In the genomic region with DNA sequence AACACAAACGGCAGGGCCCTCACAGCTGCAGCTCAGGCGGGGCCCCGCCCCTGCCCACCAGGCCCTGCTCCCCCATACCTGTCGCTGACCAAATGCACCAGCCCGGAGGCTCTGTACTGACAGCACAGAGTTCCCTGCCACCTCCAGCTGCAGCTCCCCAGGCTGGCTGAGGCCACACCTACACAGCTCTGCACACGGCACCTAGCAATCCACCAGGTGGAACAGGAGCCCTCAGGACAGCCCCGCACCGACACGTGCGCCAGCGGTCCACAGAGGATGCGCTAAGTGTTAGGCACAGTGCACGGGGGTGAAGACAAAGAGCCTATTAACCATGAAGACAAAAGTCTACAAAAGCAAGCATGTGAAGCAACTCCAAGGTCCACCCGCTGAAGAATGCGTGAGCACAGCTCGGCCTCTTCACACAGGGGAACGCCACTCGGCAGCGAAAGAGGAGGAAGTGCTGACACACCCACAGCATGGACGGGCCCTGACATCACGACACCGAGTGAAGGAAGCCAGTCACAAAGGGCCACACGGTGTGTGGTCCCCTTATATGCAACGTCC, we compare ENCODE assay signal across 1 cellular context.
A peak's percentile ranks its signal among the peaks of the same experiment; 100 is the strongest.
TF ChIP-seq lines count a peak whose summit lies in the region.

No MANE protein-coding gene starts in this region.

TF ChIP-seq in HepG2, 621 proteins besides CTCF, POLR2A, EP300 and RAD21 (continued from another document and continues in another):
- TF ChIP-seq ZSCAN9 (CRISPR knock-in tag; IDR thresholded peaks at IDR 0.05; ENCODE audit: borderline replicate concordance), result no peak; the same call in 1 of the 2 replicates
- TF ChIP-seq HMG20B (CRISPR knock-in tag; conservative IDR thresholded peaks at IDR 0.05), result no peak
- TF ChIP-seq ZFP36L1 (CRISPR knock-in tag; IDR thresholded peaks at IDR 0.05), result no peak
- TF ChIP-seq HNRNPL (IDR thresholded peaks at IDR 0.05; ENCODE audit: low read depth, low read length), result peak; percentile 65
- TF ChIP-seq TEAD3 (CRISPR knock-in tag; optimal IDR thresholded peaks at IDR 0.05; ENCODE audit: borderline replicate concordance), result peak; percentile 85
- TF ChIP-seq, protein P1, sequence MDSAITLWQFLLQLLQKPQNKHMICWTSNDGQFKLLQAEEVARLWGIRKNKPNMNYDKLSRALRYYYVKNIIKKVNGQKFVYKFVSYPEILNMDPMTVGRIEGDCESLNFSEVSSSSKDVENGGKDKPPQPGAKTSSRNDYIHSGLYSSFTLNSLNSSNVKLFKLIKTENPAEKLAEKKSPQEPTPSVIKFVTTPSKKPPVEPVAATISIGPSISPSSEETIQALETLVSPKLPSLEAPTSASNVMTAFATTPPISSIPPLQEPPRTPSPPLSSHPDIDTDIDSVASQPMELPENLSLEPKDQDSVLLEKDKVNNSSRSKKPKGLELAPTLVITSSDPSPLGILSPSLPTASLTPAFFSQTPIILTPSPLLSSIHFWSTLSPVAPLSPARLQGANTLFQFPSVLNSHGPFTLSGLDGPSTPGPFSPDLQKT (CRISPR knock-in tag; IDR thresholded peaks at IDR 0.05; ENCODE audit: borderline replicate concordance), result no peak
- no peak for TF ChIP-seq ZNF367 (CRISPR knock-in tag; IDR thresholded peaks at IDR 0.05; ENCODE audit: borderline replicate concordance)
- TF ChIP-seq, protein P2, sequence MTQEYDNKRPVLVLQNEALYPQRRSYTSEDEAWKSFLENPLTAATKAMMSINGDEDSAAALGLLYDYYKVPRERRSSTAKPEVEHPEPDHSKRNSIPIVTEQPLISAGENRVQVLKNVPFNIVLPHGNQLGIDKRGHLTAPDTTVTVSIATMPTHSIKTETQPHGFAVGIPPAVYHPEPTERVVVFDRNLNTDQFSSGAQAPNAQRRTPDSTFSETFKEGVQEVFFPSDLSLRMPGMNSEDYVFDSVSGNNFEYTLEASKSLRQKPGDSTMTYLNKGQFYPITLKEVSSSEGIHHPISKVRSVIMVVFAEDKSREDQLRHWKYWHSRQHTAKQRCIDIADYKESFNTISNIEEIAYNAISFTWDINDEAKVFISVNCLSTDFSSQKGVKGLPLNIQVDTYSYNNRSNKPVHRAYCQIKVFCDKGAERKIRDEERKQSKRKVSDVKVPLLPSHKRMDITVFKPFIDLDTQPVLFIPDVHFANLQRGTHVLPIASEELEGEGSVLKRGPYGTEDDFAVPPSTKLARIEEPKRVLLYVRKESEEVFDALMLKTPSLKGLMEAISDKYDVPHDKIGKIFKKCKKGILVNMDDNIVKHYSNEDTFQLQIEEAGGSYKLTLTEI (CRISPR knock-in tag; conservative IDR thresholded peaks at IDR 0.05), result no peak
- TF ChIP-seq, protein P3, sequence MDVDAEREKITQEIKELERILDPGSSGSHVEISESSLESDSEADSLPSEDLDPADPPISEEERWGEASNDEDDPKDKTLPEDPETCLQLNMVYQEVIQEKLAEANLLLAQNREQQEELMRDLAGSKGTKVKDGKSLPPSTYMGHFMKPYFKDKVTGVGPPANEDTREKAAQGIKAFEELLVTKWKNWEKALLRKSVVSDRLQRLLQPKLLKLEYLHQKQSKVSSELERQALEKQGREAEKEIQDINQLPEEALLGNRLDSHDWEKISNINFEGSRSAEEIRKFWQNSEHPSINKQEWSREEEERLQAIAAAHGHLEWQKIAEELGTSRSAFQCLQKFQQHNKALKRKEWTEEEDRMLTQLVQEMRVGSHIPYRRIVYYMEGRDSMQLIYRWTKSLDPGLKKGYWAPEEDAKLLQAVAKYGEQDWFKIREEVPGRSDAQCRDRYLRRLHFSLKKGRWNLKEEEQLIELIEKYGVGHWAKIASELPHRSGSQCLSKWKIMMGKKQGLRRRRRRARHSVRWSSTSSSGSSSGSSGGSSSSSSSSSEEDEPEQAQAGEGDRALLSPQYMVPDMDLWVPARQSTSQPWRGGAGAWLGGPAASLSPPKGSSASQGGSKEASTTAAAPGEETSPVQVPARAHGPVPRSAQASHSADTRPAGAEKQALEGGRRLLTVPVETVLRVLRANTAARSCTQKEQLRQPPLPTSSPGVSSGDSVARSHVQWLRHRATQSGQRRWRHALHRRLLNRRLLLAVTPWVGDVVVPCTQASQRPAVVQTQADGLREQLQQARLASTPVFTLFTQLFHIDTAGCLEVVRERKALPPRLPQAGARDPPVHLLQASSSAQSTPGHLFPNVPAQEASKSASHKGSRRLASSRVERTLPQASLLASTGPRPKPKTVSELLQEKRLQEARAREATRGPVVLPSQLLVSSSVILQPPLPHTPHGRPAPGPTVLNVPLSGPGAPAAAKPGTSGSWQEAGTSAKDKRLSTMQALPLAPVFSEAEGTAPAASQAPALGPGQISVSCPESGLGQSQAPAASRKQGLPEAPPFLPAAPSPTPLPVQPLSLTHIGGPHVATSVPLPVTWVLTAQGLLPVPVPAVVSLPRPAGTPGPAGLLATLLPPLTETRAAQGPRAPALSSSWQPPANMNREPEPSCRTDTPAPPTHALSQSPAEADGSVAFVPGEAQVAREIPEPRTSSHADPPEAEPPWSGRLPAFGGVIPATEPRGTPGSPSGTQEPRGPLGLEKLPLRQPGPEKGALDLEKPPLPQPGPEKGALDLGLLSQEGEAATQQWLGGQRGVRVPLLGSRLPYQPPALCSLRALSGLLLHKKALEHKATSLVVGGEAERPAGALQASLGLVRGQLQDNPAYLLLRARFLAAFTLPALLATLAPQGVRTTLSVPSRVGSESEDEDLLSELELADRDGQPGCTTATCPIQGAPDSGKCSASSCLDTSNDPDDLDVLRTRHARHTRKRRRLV (CRISPR knock-in tag; IDR thresholded peaks at IDR 0.05), result peak; percentile 45
- peak; percentile 85 for TF ChIP-seq CEBPB (IDR thresholded peaks at IDR 0.05; ENCODE audit: borderline replicate concordance, low read depth, low read length)
- no peak for TF ChIP-seq KDM3A (CRISPR knock-in tag; IDR thresholded peaks at IDR 0.05; ENCODE audit: low read depth)
- TF ChIP-seq, protein P4, sequence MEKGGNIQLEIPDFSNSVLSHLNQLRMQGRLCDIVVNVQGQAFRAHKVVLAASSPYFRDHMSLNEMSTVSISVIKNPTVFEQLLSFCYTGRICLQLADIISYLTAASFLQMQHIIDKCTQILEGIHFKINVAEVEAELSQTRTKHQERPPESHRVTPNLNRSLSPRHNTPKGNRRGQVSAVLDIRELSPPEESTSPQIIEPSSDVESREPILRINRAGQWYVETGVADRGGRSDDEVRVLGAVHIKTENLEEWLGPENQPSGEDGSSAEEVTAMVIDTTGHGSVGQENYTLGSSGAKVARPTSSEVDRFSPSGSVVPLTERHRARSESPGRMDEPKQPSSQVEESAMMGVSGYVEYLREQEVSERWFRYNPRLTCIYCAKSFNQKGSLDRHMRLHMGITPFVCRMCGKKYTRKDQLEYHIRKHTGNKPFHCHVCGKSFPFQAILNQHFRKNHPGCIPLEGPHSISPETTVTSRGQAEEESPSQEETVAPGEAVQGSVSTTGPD (CRISPR knock-in tag; IDR thresholded peaks at IDR 0.05), result no peak
- TF ChIP-seq KLF6 (CRISPR knock-in tag; IDR thresholded peaks at IDR 0.05), result no peak
- TF ChIP-seq YEATS2 (CRISPR knock-in tag; IDR thresholded peaks at IDR 0.05; ENCODE audit: borderline replicate concordance), result peak; percentile 31; the same call in 1 of the 2 replicates
- TF ChIP-seq FOXP1 (IDR thresholded peaks at IDR 0.05), result no peak
- TF ChIP-seq FOXP1 (CRISPR knock-in tag; IDR thresholded peaks at IDR 0.05), result peak; percentile 69; the same call in 1 of the 2 replicates
- peak; percentile 74 for TF ChIP-seq CEBPG (CRISPR knock-in tag; IDR thresholded peaks at IDR 0.05)
- no peak for TF ChIP-seq ZFP41 (CRISPR knock-in tag; IDR thresholded peaks at IDR 0.05; ENCODE audit: borderline replicate concordance)
- peak; percentile 90; the same call in 1 of the 2 replicates for TF ChIP-seq DMAP1 (CRISPR knock-in tag; IDR thresholded peaks at IDR 0.05)
- TF ChIP-seq GABPA (IDR thresholded peaks at IDR 0.05; ENCODE audit: low read depth, low read length), result no peak
- TF ChIP-seq GABPA (CRISPR knock-in tag; IDR thresholded peaks at IDR 0.05; ENCODE audit: low read depth), result peak; percentile 5; the same call in 1 of the 2 replicates
- peak; percentile 28; the same call in 1 of the 2 replicates for TF ChIP-seq CBX5 (CRISPR knock-in tag; IDR thresholded peaks at IDR 0.05; ENCODE audit: borderline replicate concordance)
- TF ChIP-seq ZNF670 (CRISPR knock-in tag; IDR thresholded peaks at IDR 0.05; ENCODE audit: borderline replicate concordance), result no peak
- TF ChIP-seq ZNF614 (CRISPR knock-in tag; IDR thresholded peaks at IDR 0.05; ENCODE audit: borderline replicate concordance), result peak; percentile 68; the same call in 1 of the 2 replicates
- TF ChIP-seq, protein P5, sequence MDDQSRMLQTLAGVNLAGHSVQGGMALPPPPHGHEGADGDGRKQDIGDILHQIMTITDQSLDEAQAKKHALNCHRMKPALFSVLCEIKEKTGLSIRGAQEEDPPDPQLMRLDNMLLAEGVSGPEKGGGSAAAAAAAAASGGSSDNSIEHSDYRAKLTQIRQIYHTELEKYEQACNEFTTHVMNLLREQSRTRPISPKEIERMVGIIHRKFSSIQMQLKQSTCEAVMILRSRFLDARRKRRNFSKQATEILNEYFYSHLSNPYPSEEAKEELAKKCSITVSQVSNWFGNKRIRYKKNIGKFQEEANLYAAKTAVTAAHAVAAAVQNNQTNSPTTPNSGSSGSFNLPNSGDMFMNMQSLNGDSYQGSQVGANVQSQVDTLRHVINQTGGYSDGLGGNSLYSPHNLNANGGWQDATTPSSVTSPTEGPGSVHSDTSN (CRISPR knock-in tag; IDR thresholded peaks at IDR 0.05; ENCODE audit: borderline replicate concordance), result no peak
- no peak for TF ChIP-seq ZFP62 (CRISPR knock-in tag; IDR thresholded peaks at IDR 0.05)
- TF ChIP-seq NBN (conservative IDR thresholded peaks at IDR 0.05), result no peak
- no peak for TF ChIP-seq ARNT (IDR thresholded peaks at IDR 0.05)
- TF ChIP-seq PAWR (CRISPR knock-in tag; IDR thresholded peaks at IDR 0.05; ENCODE audit: borderline replicate concordance), result no peak
- TF ChIP-seq SOX13 (IDR thresholded peaks at IDR 0.05), result peak; percentile 98
- peak in 1 of 2 experiments; percentile 99; a peak in 2 of 4 replicates for TF ChIP-seq SOX13 (CRISPR knock-in tag; conservative IDR thresholded peaks at IDR 0.05 in 1 of 2, IDR thresholded peaks at IDR 0.05 in 1 of 2)
- no peak for TF ChIP-seq CC2D1A (CRISPR knock-in tag; IDR thresholded peaks at IDR 0.05)
- TF ChIP-seq, protein P6, sequence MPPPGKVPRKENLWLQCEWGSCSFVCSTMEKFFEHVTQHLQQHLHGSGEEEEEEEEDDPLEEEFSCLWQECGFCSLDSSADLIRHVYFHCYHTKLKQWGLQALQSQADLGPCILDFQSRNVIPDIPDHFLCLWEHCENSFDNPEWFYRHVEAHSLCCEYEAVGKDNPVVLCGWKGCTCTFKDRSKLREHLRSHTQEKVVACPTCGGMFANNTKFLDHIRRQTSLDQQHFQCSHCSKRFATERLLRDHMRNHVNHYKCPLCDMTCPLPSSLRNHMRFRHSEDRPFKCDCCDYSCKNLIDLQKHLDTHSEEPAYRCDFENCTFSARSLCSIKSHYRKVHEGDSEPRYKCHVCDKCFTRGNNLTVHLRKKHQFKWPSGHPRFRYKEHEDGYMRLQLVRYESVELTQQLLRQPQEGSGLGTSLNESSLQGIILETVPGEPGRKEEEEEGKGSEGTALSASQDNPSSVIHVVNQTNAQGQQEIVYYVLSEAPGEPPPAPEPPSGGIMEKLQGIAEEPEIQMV (CRISPR knock-in tag; IDR thresholded peaks at IDR 0.05; ENCODE audit: low read depth), result peak; percentile 84
- peak; percentile 23; the same call in 1 of the 2 replicates for TF ChIP-seq ETV5 (CRISPR knock-in tag; IDR thresholded peaks at IDR 0.05; ENCODE audit: borderline replicate concordance)
- TF ChIP-seq ZNF572 (CRISPR knock-in tag; IDR thresholded peaks at IDR 0.05), result no peak
- TF ChIP-seq TP53 (CRISPR knock-in tag; conservative IDR thresholded peaks at IDR 0.05), result no peak
- no peak; the same call in 1 of the 2 replicates for TF ChIP-seq KDM4B (CRISPR knock-in tag; IDR thresholded peaks at IDR 0.05)
- TF ChIP-seq FOXA3 (CRISPR knock-in tag; IDR thresholded peaks at IDR 0.05), result peak; percentile 51; the same call in 1 of the 2 replicates
- no peak for TF ChIP-seq JARID2 (CRISPR knock-in tag; IDR thresholded peaks at IDR 0.05; ENCODE audit: insufficient replicate concordance)
- peak; percentile 80; the same call in 1 of the 2 replicates for TF ChIP-seq ZNF615 (CRISPR knock-in tag; IDR thresholded peaks at IDR 0.05; ENCODE audit: borderline replicate concordance)
- peak; percentile 97 for TF ChIP-seq ZNF687 (CRISPR knock-in tag; IDR thresholded peaks at IDR 0.05)
- no peak for TF ChIP-seq ZC3H4 (CRISPR knock-in tag; IDR thresholded peaks at IDR 0.05; ENCODE audit: borderline replicate concordance)
- TF ChIP-seq, protein P7, sequence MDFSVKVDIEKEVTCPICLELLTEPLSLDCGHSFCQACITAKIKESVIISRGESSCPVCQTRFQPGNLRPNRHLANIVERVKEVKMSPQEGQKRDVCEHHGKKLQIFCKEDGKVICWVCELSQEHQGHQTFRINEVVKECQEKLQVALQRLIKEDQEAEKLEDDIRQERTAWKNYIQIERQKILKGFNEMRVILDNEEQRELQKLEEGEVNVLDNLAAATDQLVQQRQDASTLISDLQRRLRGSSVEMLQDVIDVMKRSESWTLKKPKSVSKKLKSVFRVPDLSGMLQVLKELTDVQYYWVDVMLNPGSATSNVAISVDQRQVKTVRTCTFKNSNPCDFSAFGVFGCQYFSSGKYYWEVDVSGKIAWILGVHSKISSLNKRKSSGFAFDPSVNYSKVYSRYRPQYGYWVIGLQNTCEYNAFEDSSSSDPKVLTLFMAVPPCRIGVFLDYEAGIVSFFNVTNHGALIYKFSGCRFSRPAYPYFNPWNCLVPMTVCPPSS (IDR thresholded peaks at IDR 0.05), result no peak
- no peak for TF ChIP-seq ZNF879 (CRISPR knock-in tag; IDR thresholded peaks at IDR 0.05)
- TF ChIP-seq ZNF296 (CRISPR knock-in tag; conservative IDR thresholded peaks at IDR 0.05), result 0 out of 2 replicates have a peak, but pooled peaks have one; percentile 75
